Comparison of ENCODE assay signal across 8 cellular contexts in the genomic region with DNA sequence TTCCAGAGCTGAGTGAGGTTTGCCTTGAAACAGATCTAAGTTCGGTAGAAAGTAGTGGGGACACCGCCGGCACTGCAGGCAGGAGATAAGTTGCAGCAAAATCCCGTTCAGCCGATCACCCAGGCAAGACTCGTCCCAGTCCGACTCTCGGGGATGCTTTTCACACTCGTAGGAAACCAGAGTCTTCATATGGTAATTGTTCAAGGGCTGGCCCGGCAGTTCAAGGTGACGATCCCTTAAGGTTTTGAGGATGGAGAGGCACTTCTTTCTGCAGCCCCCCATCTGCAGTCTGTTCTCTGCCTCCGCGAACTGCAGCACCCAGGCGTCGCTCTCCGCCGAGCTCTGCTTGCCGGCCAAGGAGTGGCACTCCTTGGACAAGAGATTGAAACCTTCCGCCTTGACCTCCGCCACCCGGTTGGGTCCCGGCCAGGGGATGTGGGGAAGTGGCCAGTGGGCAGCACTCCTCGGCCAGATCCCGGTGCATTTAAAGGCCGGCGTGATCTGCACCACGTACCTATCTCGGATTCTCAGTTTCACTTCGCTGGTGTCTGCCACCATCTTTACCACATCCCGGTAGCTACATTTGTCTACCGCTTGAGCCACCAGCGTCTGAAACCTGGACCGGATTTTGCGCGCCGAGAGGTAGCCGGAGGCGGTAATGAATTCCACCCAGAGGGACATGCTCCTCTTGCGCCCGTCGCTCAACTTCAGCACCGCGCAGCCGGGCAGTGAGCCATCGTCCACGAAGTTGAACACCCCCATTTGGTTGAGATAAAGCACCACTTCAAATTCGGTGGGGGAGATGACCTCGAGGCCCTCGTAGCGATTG. TPM values are rescaled to one million over a fixed set of nuclear protein-coding genes. Genes with fewer than 3 reads are reported as not detected.
A peak's percentile ranks its signal among the peaks of the same experiment; 100 is the strongest.
DNase-seq lines count a peak whose midpoint lies in the region; ATAC-seq and TF ChIP-seq lines count a peak whose summit lies in the region.

No MANE protein-coding gene starts in this region.

- no peaks in the 10 kb centered on the region for H3K9me3 ChIP-seq in HEK293 (ENCODE audit: control insufficient read depth, insufficient read depth, low read depth, low read length)
- peaks cover 0 to 33% (median 0%) of the 10 kb centered on the region in 8 donors for H3K9me3 ChIP-seq in spleen

- H3K4me1 ChIP-seq in HEK293 (ENCODE audit: control insufficient read depth, insufficient read depth, low read length) (no peaks in the 10 kb centered on the region), spleen (peaks cover 0 to 47% (median 23%) of the 10 kb centered on the region in 6 donors)

- intact Hi-C loops in spleen (cut with DNase I; ENCODE audit: low total_unique reads) = no loop called here

- H3K36me3 ChIP-seq in HEK293 (ENCODE audit: control insufficient read depth in 2 of 2, insufficient read depth in 1 of 2, low read length in 2 of 2) (no peaks in the 10 kb centered on the region), spleen (no peaks in the 10 kb centered on the region)

- 9 to 24% (median 16%) methylated on average over 11 to 50 of the region's 50 CpGs for WGBS in spleen, 5 donors

- ATAC-seq in HG02588 (IDR thresholded peaks at IDR 0.05; ENCODE audit: unreplicated experiment) = no peak

- peaks cover 0 to 98% (median 53%) of the 10 kb centered on the region in 7 donors for H3K27me3 ChIP-seq in spleen (replicated peaks in 1 of 7)

- peak overlapping the region; percentile 68 for H3K4me3 ChIP-seq in HEK293 (ENCODE audit: low read depth, low read length)
- H3K4me3 ChIP-seq in astrocyte of the spinal cord (ENCODE audit: low read depth, low read length) = peak overlapping the region; percentile 62
- H3K4me3 ChIP-seq in spleen = peak overlapping the region; percentile 32 to 71 (median 38)

- TF ChIP-seq CTCF in AG09319 (IDR thresholded peaks at IDR 0.05; ENCODE audit: low read depth, low read length) = no peak; the same call in 1 of the 2 replicates
- TF ChIP-seq CTCF in HEK293 (tag by site-specific recombination; IDR thresholded peaks at IDR 0.05) = 0 out of 2 replicates have a peak, but pooled peaks have one; percentile 19
- no peak for TF ChIP-seq CTCF in astrocyte of the spinal cord (IDR thresholded peaks at IDR 0.05; ENCODE audit: low read depth, low read length)
- no peak for TF ChIP-seq CTCF in spleen (IDR thresholded peaks at IDR 0.05 in 8 of 11, conservative IDR thresholded peaks at IDR 0.05 in 3 of 11)
- no peak for TF ChIP-seq CTCF in GM13976 (IDR thresholded peaks at IDR 0.05; ENCODE audit: borderline replicate concordance, control extremely low read depth, extremely low read depth, insufficient read depth, missing control alignments)

- H3K27ac ChIP-seq in HEK293 (ENCODE audit: extremely low read depth, low read depth, low read length) (peak overlapping the region; percentile 63; the same call in 1 of the 2 replicates), spleen (peak overlapping the region in 7 of 8 donors; percentile 22 to 69 (median 68))

- POLR2A ChIA-PET in HEK293 (lab: Yijun Ruan, JAX) = interaction anchor here (1.5 kb wide), 1 partner anchor 10 kb away, joined by 6 read pairs; no protein-coding TSS in a partner anchor

- CTCF ChIA-PET in HEK293 (lab: Yijun Ruan, JAX) = interaction anchor here (0.6 kb wide), 1 partner anchor 229 kb away, joined by 3 read pairs; no protein-coding TSS in a partner anchor

- DNase-seq in AG09319 (ENCODE audit: extremely low read depth, low read depth) (peak; percentile 38), astrocyte of the spinal cord (ENCODE audit: low read depth, low spot score) (peak; percentile 49), iris pigment epithelial cell (ENCODE audit: low read depth) (peak; percentile 18), spleen (peak; percentile 79), putamen (ENCODE audit: low spot score) (no peak), GM13976 (ENCODE audit: low spot score) (no peak)

- in situ Hi-C loops in astrocyte of the spinal cord (cut with HindIII; ENCODE audit: low sequenced_read_pairs) = no loop called here
- in situ Hi-C loops in GM13976 (cut with MboI; ENCODE audit: low sequenced_read_pairs, unreplicated experiment) = no loop called here

- no peak for TF ChIP-seq POLR2A in spleen (IDR thresholded peaks at IDR 0.05)

TF ChIP-seq in HEK293, 187 proteins besides CTCF, POLR2A, EP300 and RAD21 (continues in another document):
- TF ChIP-seq ZNF777 (tag by site-specific recombination; IDR thresholded peaks at IDR 0.05; ENCODE audit: borderline replicate concordance) (0 out of 2 replicates have a peak, but pooled peaks have one; percentile 67), ZNF248 (tag by site-specific recombination; IDR thresholded peaks at IDR 0.05) (no peak), ZNF341 (tag by site-specific recombination; IDR thresholded peaks at IDR 0.05; ENCODE audit: low read depth) (peak; percentile 40; the same call in 1 of the 2 replicates), ZNF660 (tag by site-specific recombination; IDR thresholded peaks at IDR 0.05) (peak; percentile 31; the same call in 1 of the 2 replicates), ZNF626 (tag by site-specific recombination; IDR thresholded peaks at IDR 0.05) (no peak), HOXA7 (CRISPR knock-in tag; IDR thresholded peaks at IDR 0.05; ENCODE audit: borderline replicate concordance) (no peak), YY1 (tag by site-specific recombination; IDR thresholded peaks at IDR 0.05) (0 out of 2 replicates have a peak, but pooled peaks have one; percentile 48), ZNF521 (tag by site-specific recombination; IDR thresholded peaks at IDR 0.05) (no peak), MZF1 (tag by site-specific recombination; IDR thresholded peaks at IDR 0.05; ENCODE audit: borderline replicate concordance) (0 out of 2 replicates have a peak, but pooled peaks have one; percentile 16), ZNF544 (tag by site-specific recombination; IDR thresholded peaks at IDR 0.05) (no peak), GLIS2 (tag by site-specific recombination; IDR thresholded peaks at IDR 0.05) (peak; percentile 42; the same call in 1 of the 2 replicates), TRIM28 (IDR thresholded peaks at IDR 0.05; ENCODE audit: borderline replicate concordance, low read length) (no peak), ZEB2 (tag by site-specific recombination; IDR thresholded peaks at IDR 0.05) (no peak), ZNF335 (tag by site-specific recombination; conservative IDR thresholded peaks at IDR 0.05) (peak; percentile 43), ZNF830 (tag by site-specific recombination; IDR thresholded peaks at IDR 0.05; ENCODE audit: low read depth) (no peak), ZFP37 (tag by site-specific recombination; IDR thresholded peaks at IDR 0.05) (peak; percentile 28; the same call in 1 of the 2 replicates), ZNF10 (tag by site-specific recombination; IDR thresholded peaks at IDR 0.05) (no peak)
- TF ChIP-seq, protein P1, sequence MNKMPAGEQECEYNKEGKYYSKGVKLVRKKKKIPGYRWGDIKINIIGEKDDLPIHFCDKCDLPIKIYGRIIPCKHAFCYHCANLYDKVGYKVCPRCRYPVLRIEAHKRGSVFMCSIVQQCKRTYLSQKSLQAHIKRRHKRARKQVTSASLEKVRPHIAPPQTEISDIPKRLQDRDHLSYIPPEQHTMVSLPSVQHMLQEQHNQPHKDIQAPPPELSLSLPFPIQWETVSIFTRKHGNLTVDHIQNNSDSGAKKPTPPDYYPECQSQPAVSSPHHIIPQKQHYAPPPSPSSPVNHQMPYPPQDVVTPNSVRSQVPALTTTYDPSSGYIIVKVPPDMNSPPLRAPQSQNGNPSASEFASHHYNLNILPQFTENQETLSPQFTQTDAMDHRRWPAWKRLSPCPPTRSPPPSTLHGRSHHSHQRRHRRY (tag by site-specific recombination; IDR thresholded peaks at IDR 0.05) = no peak
- TF ChIP-seq, protein P2, sequence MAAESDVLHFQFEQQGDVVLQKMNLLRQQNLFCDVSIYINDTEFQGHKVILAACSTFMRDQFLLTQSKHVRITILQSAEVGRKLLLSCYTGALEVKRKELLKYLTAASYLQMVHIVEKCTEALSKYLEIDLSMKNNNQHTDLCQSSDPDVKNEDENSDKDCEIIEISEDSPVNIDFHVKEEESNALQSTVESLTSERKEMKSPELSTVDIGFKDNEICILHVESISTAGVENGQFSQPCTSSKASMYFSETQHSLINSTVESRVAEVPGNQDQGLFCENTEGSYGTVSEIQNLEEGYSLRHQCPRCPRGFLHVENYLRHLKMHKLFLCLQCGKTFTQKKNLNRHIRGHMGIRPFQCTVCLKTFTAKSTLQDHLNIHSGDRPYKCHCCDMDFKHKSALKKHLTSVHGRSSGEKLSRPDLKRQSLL (tag by site-specific recombination; IDR thresholded peaks at IDR 0.05) = no peak
- TF ChIP-seq, protein P3, sequence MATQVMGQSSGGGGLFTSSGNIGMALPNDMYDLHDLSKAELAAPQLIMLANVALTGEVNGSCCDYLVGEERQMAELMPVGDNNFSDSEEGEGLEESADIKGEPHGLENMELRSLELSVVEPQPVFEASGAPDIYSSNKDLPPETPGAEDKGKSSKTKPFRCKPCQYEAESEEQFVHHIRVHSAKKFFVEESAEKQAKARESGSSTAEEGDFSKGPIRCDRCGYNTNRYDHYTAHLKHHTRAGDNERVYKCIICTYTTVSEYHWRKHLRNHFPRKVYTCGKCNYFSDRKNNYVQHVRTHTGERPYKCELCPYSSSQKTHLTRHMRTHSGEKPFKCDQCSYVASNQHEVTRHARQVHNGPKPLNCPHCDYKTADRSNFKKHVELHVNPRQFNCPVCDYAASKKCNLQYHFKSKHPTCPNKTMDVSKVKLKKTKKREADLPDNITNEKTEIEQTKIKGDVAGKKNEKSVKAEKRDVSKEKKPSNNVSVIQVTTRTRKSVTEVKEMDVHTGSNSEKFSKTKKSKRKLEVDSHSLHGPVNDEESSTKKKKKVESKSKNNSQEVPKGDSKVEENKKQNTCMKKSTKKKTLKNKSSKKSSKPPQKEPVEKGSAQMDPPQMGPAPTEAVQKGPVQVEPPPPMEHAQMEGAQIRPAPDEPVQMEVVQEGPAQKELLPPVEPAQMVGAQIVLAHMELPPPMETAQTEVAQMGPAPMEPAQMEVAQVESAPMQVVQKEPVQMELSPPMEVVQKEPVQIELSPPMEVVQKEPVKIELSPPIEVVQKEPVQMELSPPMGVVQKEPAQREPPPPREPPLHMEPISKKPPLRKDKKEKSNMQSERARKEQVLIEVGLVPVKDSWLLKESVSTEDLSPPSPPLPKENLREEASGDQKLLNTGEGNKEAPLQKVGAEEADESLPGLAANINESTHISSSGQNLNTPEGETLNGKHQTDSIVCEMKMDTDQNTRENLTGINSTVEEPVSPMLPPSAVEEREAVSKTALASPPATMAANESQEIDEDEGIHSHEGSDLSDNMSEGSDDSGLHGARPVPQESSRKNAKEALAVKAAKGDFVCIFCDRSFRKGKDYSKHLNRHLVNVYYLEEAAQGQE (tag by site-specific recombination; IDR thresholded peaks at IDR 0.05) = peak; percentile 56; the same call in 1 of the 2 replicates

RNA-seq across cellular contexts. Expression of a gene that starts 1.1 kb away (rescaled TPM):
- 1 to 10 TPM in 1 of 7 donors, under 1 TPM in 6; 0.14 to 1.5 (median 0.73) TPM for total RNA-seq in spleen
- under 1 TPM; 0.03 to 0.67 (median 0.20) TPM for polyA plus RNA-seq in spleen

Comparison
In these comparisons a context has a peak if more than half of its experiments do, and no peak if none do; other contexts are left out.
1. DNase-seq: peak in AG09319 (single experiment), astrocyte of the spinal cord (single experiment), iris pigment epithelial cell (single experiment) and spleen (single experiment); none in putamen (single experiment) and GM13976 (single experiment).
2. Peak in every context shown above with its lines, with median percentiles within 50 percentile points of each other: H3K4me3 ChIP-seq.